ENCODE assay signal across 18 cellular contexts in the genomic region with DNA sequence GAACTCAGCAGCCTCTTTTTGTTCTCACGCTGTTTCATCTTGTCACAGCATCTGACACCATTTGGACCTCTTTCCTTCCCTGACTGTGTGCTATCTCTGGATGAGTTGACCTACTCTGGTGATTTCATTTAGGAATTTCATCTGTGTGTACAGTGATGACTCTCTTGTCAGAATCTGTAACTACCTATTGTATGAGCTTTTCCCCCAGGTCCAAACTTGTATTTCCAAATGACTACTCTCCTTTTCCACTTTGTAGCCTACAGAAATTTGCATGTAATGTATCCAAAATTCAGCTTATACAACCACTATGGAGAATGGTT. TPM values are rescaled to one million over a fixed set of nuclear protein-coding genes. Genes with fewer than 3 reads are reported as not detected.
DNase-seq lines count a peak whose midpoint lies in the region; ATAC-seq, FAIRE-seq and TF ChIP-seq lines count a peak whose summit lies in the region.
"Had no signal": no experiment of that assay in that cellular context is flagged by ENCODE, and none has a peak within 500 bp of the region (broad histone marks: within the 10 kb centered on the region; RNA-seq: fewer than 3 reads in every experiment).

No MANE protein-coding gene starts in this region.

- in situ Hi-C loops in Panc1 (cut with HindIII; ENCODE audit: low pct_unique_long_range_greater_than_20kb, low sequenced_read_pairs), result no loop called here

- intact Hi-C loops in Panc1 (cut with micrococcal nuclease; ENCODE audit: unreplicated experiment), result no loop called here

- BruUV-seq in Panc1 (replicated peaks; lab: Mats Ljungman, UMichigan), result no TSS peak

- H3K4me3 ChIP-seq in Panc1 (ENCODE audit: low read depth in 2 of 2, low read length in 2 of 2) (no peak overlapping the region), osteoblast (ENCODE audit: insufficient read depth, low read length) (no peak overlapping the region), upper lobe of left lung (no peak overlapping the region)
- H3K4me3 ChIP-seq: PC-9 had no signal

- peak overlapping the region; percentile 42 for H3K4me2 ChIP-seq in osteoblast (ENCODE audit: insufficient read depth, low read length)
- H3K4me2 ChIP-seq: PC-9 had no signal

- FAIRE-seq in GM12892 (lab: Jason Lieb, UNC), result no peak
- FAIRE-seq: GM19239 had no signal

- no peak for TF ChIP-seq CTCF in Panc1 (IDR thresholded peaks at IDR 0.05)
- TF ChIP-seq CTCF in osteoblast (IDR thresholded peaks at IDR 0.05; ENCODE audit: extremely low read depth, low read depth, low read length), result no peak
- TF ChIP-seq CTCF in upper lobe of left lung (IDR thresholded peaks at IDR 0.05), result no peak

- H4K20me1 ChIP-seq in osteoblast (ENCODE audit: insufficient read depth, low read length), result peaks cover 9% of the 10 kb centered on the region

- H3K36me3 ChIP-seq in Panc1 (ENCODE audit: control insufficient read depth, insufficient read depth, low read length), result no peaks in the 10 kb centered on the region
- H3K36me3 ChIP-seq in osteoblast (ENCODE audit: insufficient read depth, low read length), result no peaks in the 10 kb centered on the region
- H3K36me3 ChIP-seq in upper lobe of left lung, result no peaks in the 10 kb centered on the region

- CTCF ChIA-PET in Panc1 (lab: Charles Lee), result no interaction called here

- no peaks in the 10 kb centered on the region for H3K27me3 ChIP-seq in Panc1 (ENCODE audit: control insufficient read depth, insufficient read depth, low read length)
- H3K27me3 ChIP-seq in osteoblast (ENCODE audit: insufficient read depth, low read length), result no peaks in the 10 kb centered on the region
- H3K27me3 ChIP-seq in upper lobe of left lung, result no peaks in the 10 kb centered on the region

- H3K79me2 ChIP-seq in osteoblast (ENCODE audit: insufficient read depth, low read length), result peaks cover 81% of the 10 kb centered on the region

- H3K9me3 ChIP-seq in Panc1 (ENCODE audit: control insufficient read depth, insufficient read depth, low read depth, low read length) (no peaks in the 10 kb centered on the region), osteoblast (ENCODE audit: low read depth, low read length) (no peaks in the 10 kb centered on the region), upper lobe of left lung (no peaks in the 10 kb centered on the region)

- H2AFZ ChIP-seq in osteoblast (ENCODE audit: low read length), result no peak overlapping the region
- H2AFZ ChIP-seq: PC-9 had no signal

- no peak for TF ChIP-seq EP300 in upper lobe of left lung (IDR thresholded peaks at IDR 0.05)

- H3K4me1 ChIP-seq in Panc1 (ENCODE audit: control insufficient read depth, insufficient read depth, low read length), result peaks cover 58% of the 10 kb centered on the region
- H3K4me1 ChIP-seq in osteoblast (ENCODE audit: insufficient read depth, low read length), result peaks cover 41% of the 10 kb centered on the region
- H3K4me1 ChIP-seq in upper lobe of left lung, result peaks cover 65 to 81% (median 73%) of the 10 kb centered on the region in 4 donors

- 83 to 93% methylated on average over 1 of the region's 1 CpG for whole genome bisulfite sequencing in upper lobe of left lung, 2 donors

- H3K27ac ChIP-seq in Panc1 (ENCODE audit: low read length), result peak overlapping the region; percentile 41
- H3K27ac ChIP-seq in osteoblast (ENCODE audit: low read depth, low read length), result peak overlapping the region; percentile 31
- peak overlapping the region in 3 of 4 donors; percentile 60 to 77 (median 69) for H3K27ac ChIP-seq in upper lobe of left lung
- H3K27ac ChIP-seq: PC-9 had no signal

- DNase-seq in Panc1 (ENCODE audit: low read depth, low spot score), result no peak
- DNase-seq in osteoblast (ENCODE audit: insufficient read length, low spot score, missing footprints), result no peak
- no peak for DNase-seq in upper lobe of left lung
- no peak for DNase-seq in GM12892 (ENCODE audit: insufficient read length)
- DNase-seq: Calu3; CD4-positive, CD25-positive, alpha-beta regulatory T cell; DMS53; HCEC 1CT; KBM-7; NCI-H1436; NCI-H2029; NCI-H2171 treated with DMSO at 0.1 percent for 48 hours; NCI-H524; PC-9 had no signal

- TF ChIP-seq POLR2A in upper lobe of left lung (IDR thresholded peaks at IDR 0.05) (no peak), GM12892 (IDR thresholded peaks at IDR 0.05; ENCODE audit: low read depth, low read length) (no peak)

- POLR2A ChIA-PET in Panc1 (lab: Charles Lee), result no interaction called here

- ATAC-seq in Panc1 (no peak), esophagus mucosa (peak; percentile 25), upper lobe of left lung (ENCODE audit: low FRiP score in 2 of 2) (no peak), HG02610 (IDR thresholded peaks at IDR 0.05; ENCODE audit: unreplicated experiment) (no peak), GM19351 (IDR thresholded peaks at IDR 0.05; ENCODE audit: unreplicated experiment) (no peak)

RNA-seq across cellular contexts. Expression of a gene that starts 58.9 kb away (rescaled TPM):
- 413 TPM for total RNA-seq in Panc1 (2021; ENCODE audit: unreplicated experiment)
- polyA plus RNA-seq in Panc1 (2012; ENCODE audit: insufficient read length), result 162 TPM
- 155 TPM for total RNA-seq in esophagus mucosa
- total RNA-seq in osteoblast, result 377 and 424 TPM in 2 replicates
- total RNA-seq in upper lobe of left lung, result 1,000 to 10,000 TPM in 1 of 6 donors, 100 to 1,000 TPM in 5; 359 to 1,160 (median 531) TPM
- 93.7 TPM for polyA plus RNA-seq in GM12892 (2012; ENCODE audit: missing spikeins)
